In the genomic region with DNA sequence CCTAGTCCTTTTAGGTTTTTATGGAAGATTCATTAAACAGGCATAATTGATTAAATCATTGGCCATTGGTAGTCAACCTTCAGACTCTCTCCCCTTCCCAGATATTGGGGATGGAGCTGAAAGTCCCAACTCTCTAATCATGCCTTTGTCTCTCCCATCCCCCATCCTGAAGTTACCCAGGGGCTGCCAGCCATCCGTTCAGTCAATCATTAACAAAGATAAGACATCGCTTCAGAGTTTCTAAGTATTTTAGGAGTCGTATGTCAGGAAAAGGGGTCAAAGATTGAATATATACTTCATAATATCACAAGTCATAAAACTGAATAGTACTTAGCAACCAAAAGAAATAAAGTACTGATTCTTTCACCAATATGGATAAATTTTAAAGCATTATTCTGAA, we compare ENCODE assay signal across 18 cellular contexts.
DNase-seq lines count a peak whose midpoint lies in the region; ATAC-seq, FAIRE-seq and TF ChIP-seq lines count a peak whose summit lies in the region.
"Had no signal": no experiment of that assay in that cellular context is flagged by ENCODE, and none has a peak within 500 bp of the region (broad histone marks: within the 10 kb centered on the region; RNA-seq: fewer than 3 reads in every experiment).

No MANE protein-coding gene starts in this region.

- POLR2A ChIA-PET in Caco-2 (lab: Charles Lee), result no interaction called here

- peak overlapping the region; percentile 79 for H3K27ac Mint-ChIP-seq in Caco-2 (ENCODE audit: unreplicated experiment)
- H3K27ac Mint-ChIP-seq in activated naive CD8-positive, alpha-beta T cell treated with anti-CD3 and anti-CD28 coated beads, Interleukin-2, amount 50 U/mL, for 24 hours, result no peak overlapping the region
- H3K27ac Mint-ChIP-seq: GM23338 had no signal

- peaks cover 10% of the 10 kb centered on the region for H3K9me3 Mint-ChIP-seq in Caco-2 (ENCODE audit: unreplicated experiment)
- H3K9me3 Mint-ChIP-seq in activated naive CD8-positive, alpha-beta T cell treated with anti-CD3 and anti-CD28 coated beads, Interleukin-2, amount 50 U/mL, for 24 hours, result no peaks in the 10 kb centered on the region
- H3K9me3 Mint-ChIP-seq: CD8-positive, alpha-beta T cell; GM23338 had no signal

- H3K27me3 ChIP-seq in Caco-2 (replicated peaks; ENCODE audit: control insufficient read depth, insufficient read depth, low read length) (no peaks in the 10 kb centered on the region), aorta (ENCODE audit: control insufficient read depth in 1 of 2, insufficient read depth in 2 of 2, low read length in 1 of 2) (no peaks in the 10 kb centered on the region)

- no TSS peak for BruUV-seq in Caco-2 (replicated peaks; lab: Mats Ljungman, UMichigan)

- no peak overlapping the region for H3K4me3 Mint-ChIP-seq in Caco-2 (ENCODE audit: unreplicated experiment)
- no peak overlapping the region for H3K4me3 Mint-ChIP-seq in activated naive CD8-positive, alpha-beta T cell treated with anti-CD3 and anti-CD28 coated beads, Interleukin-2, amount 50 U/mL, for 24 hours
- H3K4me3 Mint-ChIP-seq: GM23338 had no signal

- H3K27ac ChIP-seq in aorta (ENCODE audit: low read depth in 1 of 2, low read length in 2 of 2), result no peak overlapping the region
- H3K27ac ChIP-seq: HL-60, SJCRH30 had no signal

- H3K4me3 ChIP-seq in Caco-2 (ENCODE audit: low read depth, low read length), result no peak overlapping the region
- H3K4me3 ChIP-seq in aorta (ENCODE audit: low read length in 2 of 2), result no peak overlapping the region
- H3K4me3 ChIP-seq: GM23338, SJCRH30 had no signal

- H3K4me1 Mint-ChIP-seq in Caco-2 (ENCODE audit: low read depth, unreplicated experiment), result peaks cover 22% of the 10 kb centered on the region
- peaks cover 18% of the 10 kb centered on the region for H3K4me1 Mint-ChIP-seq in activated naive CD8-positive, alpha-beta T cell treated with anti-CD3 and anti-CD28 coated beads, Interleukin-2, amount 50 U/mL, for 24 hours

- 75 to 79% methylated on average over 3 of the region's 3 CpGs for WGBS in aorta, 2 donors

- no peaks in the 10 kb centered on the region for H3K36me3 Mint-ChIP-seq in Caco-2 (ENCODE audit: insufficient read depth, unreplicated experiment)
- peaks cover 4% of the 10 kb centered on the region for H3K36me3 Mint-ChIP-seq in activated naive CD8-positive, alpha-beta T cell treated with anti-CD3 and anti-CD28 coated beads, Interleukin-2, amount 50 U/mL, for 24 hours (ENCODE audit: low read depth)

- no peaks in the 10 kb centered on the region for H3K27me3 Mint-ChIP-seq in Caco-2 (ENCODE audit: insufficient read depth, unreplicated experiment)
- peaks cover 4% of the 10 kb centered on the region for H3K27me3 Mint-ChIP-seq in activated naive CD8-positive, alpha-beta T cell treated with anti-CD3 and anti-CD28 coated beads, Interleukin-2, amount 50 U/mL, for 24 hours

- CTCF ChIA-PET in Caco-2 (lab: Charles Lee), result interaction anchor here (1.1 kb wide), 1 partner anchor 27 kb away, joined by 4 read pairs; no protein-coding TSS in a partner anchor

- peak; percentile 78 for FAIRE-seq in colon (lab: Jason Lieb, UNC)
- FAIRE-seq: GM12892 had no signal

- H3K9me3 ChIP-seq in Caco-2, result no peaks in the 10 kb centered on the region
- no peaks in the 10 kb centered on the region for H3K9me3 ChIP-seq in aorta (ENCODE audit: control insufficient read depth, low read length)
- H3K9me3 ChIP-seq: SJCRH30 had no signal

- DNase-seq in Caco-2 (peak in 1 of 2 experiments; percentile 40), left colon (no peak), renal cortical epithelial cell (ENCODE audit: low read depth) (peak; percentile 53), DMS79 (lab: John Stamatoyannopoulos, UW) (no peak), aorta (no peak)
- DNase-seq in activated naive CD8-positive, alpha-beta T cell treated with anti-CD3 and anti-CD28 coated beads, Interleukin-2, amount 50 U/mL, for 24 hours, result no peak
- DNase-seq in stimulated activated CD8-positive, alpha-beta memory T cell treated with anti-CD3 and anti-CD28 coated beads, Interleukin-4, amount 100 ng/mL, for 48 hours, result no peak
- DNase-seq: CD8-positive, alpha-beta T cell; KBM-7; NCI-H1417 treated with DMSO at 0.1 percent for 48 hours; NCI-H1930; NCI-H446 treated with DMSO at 0.1 percent for 48 hours; SJCRH30 had no signal

- intact Hi-C loops in Caco-2 (cut with micrococcal nuclease; ENCODE audit: unreplicated experiment) (no loop called here), left colon (cut with DNase I, micrococcal nuclease) (no loop called here), aorta (cut with DNase I) (no loop called here)

- ATAC-seq in left colon (peak; percentile 92), aorta (ENCODE audit: low FRiP score) (no peak)
- no peak for ATAC-seq in activated naive CD8-positive, alpha-beta T cell treated with anti-CD3 and anti-CD28 coated beads, Interleukin-2, amount 50 U/mL, for 24 hours
- ATAC-seq: CD8-positive, alpha-beta T cell; GM23338; HCT116 had no signal

- no peaks in the 10 kb centered on the region for H3K36me3 ChIP-seq in Caco-2 (ENCODE audit: control insufficient read depth, insufficient read depth, low read length)
- no peaks in the 10 kb centered on the region for H3K36me3 ChIP-seq in aorta (ENCODE audit: control insufficient read depth in 1 of 2, insufficient read depth in 2 of 2, low read length in 1 of 2)
- H3K36me3 ChIP-seq: SJCRH30 had no signal

- H3K4me1 ChIP-seq in Caco-2 (peaks cover 34% of the 10 kb centered on the region), aorta (ENCODE audit: control insufficient read depth in 1 of 2, insufficient read depth in 2 of 2, low read length in 2 of 2) (no peaks in the 10 kb centered on the region)
- H3K4me1 ChIP-seq: SJCRH30 had no signal

- no peak for TF ChIP-seq CTCF in Caco-2 (IDR thresholded peaks at IDR 0.05; ENCODE audit: insufficient read depth in 1 of 2, low read depth in 1 of 2, low read length in 1 of 2, severe bottlenecking in 1 of 2, unreplicated experiment in 1 of 2)
